Comparison of ENCODE assay signal across 8 cellular contexts in the genomic region with DNA sequence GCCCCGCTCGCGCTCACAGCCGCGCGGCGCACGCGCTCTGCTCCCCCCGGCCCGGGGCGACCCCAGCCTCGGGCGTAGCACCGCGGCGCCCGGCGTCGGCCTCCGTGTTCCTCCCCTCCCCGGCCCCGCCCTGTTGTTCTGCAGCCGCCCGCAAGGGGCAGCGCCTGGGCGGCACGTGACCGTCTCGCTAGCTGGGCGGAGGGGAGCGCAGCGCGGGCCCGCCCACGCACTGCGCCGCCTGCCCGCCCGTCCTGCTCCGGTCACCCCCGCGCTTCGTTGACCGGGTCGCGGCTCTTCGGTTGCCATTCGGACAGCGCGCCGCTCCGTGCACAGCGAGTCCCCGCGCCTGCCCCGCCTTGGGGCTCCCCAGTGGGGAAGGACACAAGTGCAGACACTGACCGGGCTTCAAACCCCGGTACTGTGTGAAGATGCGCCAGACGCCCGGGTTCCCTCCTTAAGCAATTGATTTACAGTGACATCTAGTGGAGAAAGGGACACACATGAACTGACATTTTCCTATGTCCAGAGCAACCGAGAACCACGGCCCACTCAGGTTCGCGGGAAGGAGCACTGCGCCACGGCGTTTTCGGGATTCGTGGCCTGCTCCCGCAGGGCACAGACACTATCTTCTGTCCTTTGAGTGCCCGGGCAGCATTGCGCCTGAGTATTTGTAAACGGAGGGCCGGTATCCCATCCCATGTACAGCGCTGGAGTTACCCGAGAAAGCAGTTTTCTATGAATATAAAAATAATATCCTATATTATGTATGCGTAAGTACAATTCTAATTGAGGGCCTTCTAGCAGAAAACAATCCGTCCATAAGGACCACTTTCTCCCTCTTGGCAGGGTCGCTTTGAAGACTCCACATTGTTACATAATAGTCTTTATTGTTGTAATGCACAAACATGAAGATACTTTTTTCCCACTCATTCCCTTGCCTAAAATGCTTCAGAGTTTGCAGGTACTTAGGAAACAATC.
A peak's percentile ranks its signal among the peaks of the same experiment; 100 is the strongest.
DNase-seq lines count a peak whose midpoint lies in the region; ATAC-seq lines count a peak whose summit lies in the region.

No MANE protein-coding gene starts in this region.

- DNase-seq in AG08396 (ENCODE audit: low spot score) (peak; percentile 98), NCI-H2227 treated with DMSO at 0.1 percent for 48 hours (lab: John Stamatoyannopoulos, UW) (peak; percentile 98), inferior parietal cortex (ENCODE audit: extremely low spot score) (peak; percentile 94), smooth muscle cell of the brain vasculature (ENCODE audit: low read depth, low spot score) (peak; percentile 89)
- peak; percentile 85 to 92 (median 87) for DNase-seq in activated CD4-positive, CD25-positive, alpha-beta regulatory T cell (lab: John Stamatoyannopoulos, UW)
- DNase-seq in central memory CD4-positive, alpha-beta T cell, result peak; percentile 94

- ATAC-seq in GM18909 (IDR thresholded peaks at IDR 0.05; ENCODE audit: poor library complexity, unreplicated experiment) (peak; percentile 85), HG03196 (IDR thresholded peaks at IDR 0.05; ENCODE audit: unreplicated experiment) (peak; percentile 67)

Comparison
In these comparisons a context has a peak if more than half of its experiments do, and no peak if none do; other contexts are left out.
1. Peak in every context shown above with its lines: DNase-seq and ATAC-seq.